In genomic region chr17:63423251-63423950, GRCh38 we compare ENCODE assay signal across 1 cellular context.
TF ChIP-seq lines count a peak whose summit lies in the region.

No MANE protein-coding gene starts in this region.

TF ChIP-seq in WTC11, 78 proteins besides CTCF, POLR2A, EP300 and RAD21 (continued from another document):
- TF ChIP-seq, protein P1, sequence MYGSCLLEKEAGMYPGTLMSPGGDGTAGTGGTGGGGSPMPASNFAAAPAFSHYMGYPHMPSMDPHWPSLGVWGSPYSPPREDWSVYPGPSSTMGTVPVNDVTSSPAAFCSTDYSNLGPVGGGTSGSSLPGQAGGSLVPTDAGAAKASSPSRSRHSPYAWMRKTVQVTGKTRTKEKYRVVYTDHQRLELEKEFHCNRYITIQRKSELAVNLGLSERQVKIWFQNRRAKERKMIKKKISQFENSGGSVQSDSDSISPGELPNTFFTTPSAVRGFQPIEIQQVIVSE (CRISPR knock-in tag; IDR thresholded peaks at IDR 0.05; ENCODE audit: borderline replicate concordance), result no peak
- TF ChIP-seq USF1 (CRISPR knock-in tag; IDR thresholded peaks at IDR 0.05) (no peak), HMGA2 (CRISPR knock-in tag; IDR thresholded peaks at IDR 0.05) (no peak), ZNF219 (CRISPR knock-in tag; IDR thresholded peaks at IDR 0.05; ENCODE audit: borderline replicate concordance) (no peak), RORB (CRISPR knock-in tag; IDR thresholded peaks at IDR 0.05) (no peak), ZNF396 (CRISPR knock-in tag; IDR thresholded peaks at IDR 0.05; ENCODE audit: borderline replicate concordance) (no peak), CREM (CRISPR knock-in tag; IDR thresholded peaks at IDR 0.05) (no peak), ZNF423 (CRISPR knock-in tag; IDR thresholded peaks at IDR 0.05) (no peak), ZNF138 (CRISPR knock-in tag; conservative IDR thresholded peaks at IDR 0.05) (no peak), ZNF121 (CRISPR knock-in tag; IDR thresholded peaks at IDR 0.05) (no peak), SOX15 (CRISPR knock-in tag; IDR thresholded peaks at IDR 0.05) (no peak), IRF1 (CRISPR knock-in tag; IDR thresholded peaks at IDR 0.05) (no peak), OVOL2 (CRISPR knock-in tag; IDR thresholded peaks at IDR 0.05; ENCODE audit: borderline replicate concordance) (no peak), USF2 (CRISPR knock-in tag; IDR thresholded peaks at IDR 0.05) (no peak), GABPB1 (CRISPR knock-in tag; IDR thresholded peaks at IDR 0.05) (no peak), IRF2 (CRISPR knock-in tag; IDR thresholded peaks at IDR 0.05; ENCODE audit: borderline replicate concordance, low read depth) (no peak)
- TF ChIP-seq, protein P2, sequence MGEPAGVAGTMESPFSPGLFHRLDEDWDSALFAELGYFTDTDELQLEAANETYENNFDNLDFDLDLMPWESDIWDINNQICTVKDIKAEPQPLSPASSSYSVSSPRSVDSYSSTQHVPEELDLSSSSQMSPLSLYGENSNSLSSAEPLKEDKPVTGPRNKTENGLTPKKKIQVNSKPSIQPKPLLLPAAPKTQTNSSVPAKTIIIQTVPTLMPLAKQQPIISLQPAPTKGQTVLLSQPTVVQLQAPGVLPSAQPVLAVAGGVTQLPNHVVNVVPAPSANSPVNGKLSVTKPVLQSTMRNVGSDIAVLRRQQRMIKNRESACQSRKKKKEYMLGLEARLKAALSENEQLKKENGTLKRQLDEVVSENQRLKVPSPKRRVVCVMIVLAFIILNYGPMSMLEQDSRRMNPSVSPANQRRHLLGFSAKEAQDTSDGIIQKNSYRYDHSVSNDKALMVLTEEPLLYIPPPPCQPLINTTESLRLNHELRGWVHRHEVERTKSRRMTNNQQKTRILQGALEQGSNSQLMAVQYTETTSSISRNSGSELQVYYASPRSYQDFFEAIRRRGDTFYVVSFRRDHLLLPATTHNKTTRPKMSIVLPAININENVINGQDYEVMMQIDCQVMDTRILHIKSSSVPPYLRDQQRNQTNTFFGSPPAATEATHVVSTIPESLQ (CRISPR knock-in tag; IDR thresholded peaks at IDR 0.05), result no peak
